Comparison of ENCODE assay signal across 1 cellular context in the genomic region with DNA sequence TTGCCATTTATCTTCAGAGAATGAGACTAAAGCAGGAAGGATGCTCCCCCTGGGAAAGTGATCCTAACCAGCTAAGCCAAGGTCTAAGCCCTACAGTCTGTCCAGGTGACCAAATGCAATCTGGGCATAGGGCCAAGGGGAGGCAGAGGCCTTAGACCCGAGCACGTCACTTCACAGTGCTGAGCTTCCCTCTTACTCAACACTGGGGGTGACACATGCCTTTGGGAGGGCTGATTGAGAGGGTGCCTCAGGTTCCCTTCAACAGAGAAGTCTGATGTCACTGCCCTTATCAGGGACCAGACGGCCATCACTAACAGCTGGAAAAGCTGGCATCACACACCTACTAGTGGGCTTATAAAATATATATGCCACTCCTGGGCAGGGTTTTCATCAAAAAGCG.
A peak's percentile ranks its signal among the peaks of the same experiment; 100 is the strongest.
TF ChIP-seq lines count a peak whose summit lies in the region.

No MANE protein-coding gene starts in this region.

TF ChIP-seq in K562, 482 proteins besides CTCF, POLR2A, EP300 and RAD21 (continued from another document):
- TF ChIP-seq ZNF639 (CRISPR knock-in tag; conservative IDR thresholded peaks at IDR 0.05 in 1 of 2, IDR thresholded peaks at IDR 0.05 in 1 of 2) (no peak; a peak in 1 of 4 replicates), HDAC1 (IDR thresholded peaks at IDR 0.05) (no peak), ETV6 (IDR thresholded peaks at IDR 0.05; ENCODE audit: borderline replicate concordance in 1 of 2, low read depth in 2 of 2, low read length in 1 of 2) (no peak), ETV6 (CRISPR knock-in tag; IDR thresholded peaks at IDR 0.05; ENCODE audit: borderline replicate concordance) (no peak), NFATC3 (IDR thresholded peaks at IDR 0.05) (no peak), FOSL1 (tag; conservative IDR thresholded peaks at IDR 0.05) (peak; percentile 71), CEBPG (CRISPR knock-in tag; IDR thresholded peaks at IDR 0.05) (no peak), CEBPG (tag; conservative IDR thresholded peaks at IDR 0.05 in 1 of 2, IDR thresholded peaks at IDR 0.05 in 1 of 2) (peak; percentile 29 to 56; a peak in 2 of 4 replicates), GMEB1 (CRISPR knock-in tag; IDR thresholded peaks at IDR 0.05) (no peak), TCF3 (CRISPR knock-in tag; IDR thresholded peaks at IDR 0.05) (peak; percentile 24; the same call in 1 of the 2 replicates), MCM2 (IDR thresholded peaks at IDR 0.05; ENCODE audit: low read depth) (no peak), HDGF (IDR thresholded peaks at IDR 0.05) (no peak), FIP1L1 (IDR thresholded peaks at IDR 0.05; ENCODE audit: low read depth, low read length, poor library complexity, severe bottlenecking) (no peak), GTF2F1 (IDR thresholded peaks at IDR 0.05; ENCODE audit: low read depth, low read length) (no peak), ZNF507 (tag; conservative IDR thresholded peaks at IDR 0.05) (no peak), PPARD (CRISPR knock-in tag; IDR thresholded peaks at IDR 0.05) (no peak), TAF7 (tag; IDR thresholded peaks at IDR 0.05) (no peak), ZNF778 (CRISPR knock-in tag; IDR thresholded peaks at IDR 0.05) (no peak), SMARCA4 (IDR thresholded peaks at IDR 0.05) (peak; percentile 22; the same call in 1 of the 2 replicates), PURB (CRISPR knock-in tag; IDR thresholded peaks at IDR 0.05; ENCODE audit: low read depth) (no peak), CREB1 (IDR thresholded peaks at IDR 0.05) (0 out of 2 replicates have a peak, but pooled peaks have one; percentile 27), CREB1 (CRISPR knock-in tag; IDR thresholded peaks at IDR 0.05) (no peak), KLF13 (tag; IDR thresholded peaks at IDR 0.05; ENCODE audit: borderline replicate concordance, low read depth) (no peak), GATA2 (CRISPR knock-in tag; IDR thresholded peaks at IDR 0.05) (no peak), MED1 (CRISPR knock-in tag; IDR thresholded peaks at IDR 0.05; ENCODE audit: borderline replicate concordance) (no peak), CBX2 (IDR thresholded peaks at IDR 0.05; ENCODE audit: insufficient read depth, low read length, poor library complexity, severe bottlenecking) (no peak), STAT5B (CRISPR knock-in tag; IDR thresholded peaks at IDR 0.05) (no peak), PML (IDR thresholded peaks at IDR 0.05; ENCODE audit: low read length) (no peak), SNRNP70 (optimal IDR thresholded peaks at IDR 0.05; ENCODE audit: low read depth, low read length) (no peak), SOX6 (IDR thresholded peaks at IDR 0.05) (no peak), MTA3 (IDR thresholded peaks at IDR 0.05; ENCODE audit: borderline replicate concordance) (0 out of 2 replicates have a peak, but pooled peaks have one; percentile 34), EP400 (IDR thresholded peaks at IDR 0.05) (no peak), ZNF785 (CRISPR knock-in tag; IDR thresholded peaks at IDR 0.05) (no peak), MIER1 (IDR thresholded peaks at IDR 0.05; ENCODE audit: low read depth) (no peak), MCM7 (IDR thresholded peaks at IDR 0.05) (no peak), SRSF9 (IDR thresholded peaks at IDR 0.05; ENCODE audit: borderline replicate concordance, low read depth, low read length) (no peak), EZH2 (IDR thresholded peaks at IDR 0.05; ENCODE audit: borderline replicate concordance, low read depth, low read length) (no peak), STAG1 (CRISPR knock-in tag; IDR thresholded peaks at IDR 0.05; ENCODE audit: borderline replicate concordance) (no peak)
- TF ChIP-seq, protein P1, sequence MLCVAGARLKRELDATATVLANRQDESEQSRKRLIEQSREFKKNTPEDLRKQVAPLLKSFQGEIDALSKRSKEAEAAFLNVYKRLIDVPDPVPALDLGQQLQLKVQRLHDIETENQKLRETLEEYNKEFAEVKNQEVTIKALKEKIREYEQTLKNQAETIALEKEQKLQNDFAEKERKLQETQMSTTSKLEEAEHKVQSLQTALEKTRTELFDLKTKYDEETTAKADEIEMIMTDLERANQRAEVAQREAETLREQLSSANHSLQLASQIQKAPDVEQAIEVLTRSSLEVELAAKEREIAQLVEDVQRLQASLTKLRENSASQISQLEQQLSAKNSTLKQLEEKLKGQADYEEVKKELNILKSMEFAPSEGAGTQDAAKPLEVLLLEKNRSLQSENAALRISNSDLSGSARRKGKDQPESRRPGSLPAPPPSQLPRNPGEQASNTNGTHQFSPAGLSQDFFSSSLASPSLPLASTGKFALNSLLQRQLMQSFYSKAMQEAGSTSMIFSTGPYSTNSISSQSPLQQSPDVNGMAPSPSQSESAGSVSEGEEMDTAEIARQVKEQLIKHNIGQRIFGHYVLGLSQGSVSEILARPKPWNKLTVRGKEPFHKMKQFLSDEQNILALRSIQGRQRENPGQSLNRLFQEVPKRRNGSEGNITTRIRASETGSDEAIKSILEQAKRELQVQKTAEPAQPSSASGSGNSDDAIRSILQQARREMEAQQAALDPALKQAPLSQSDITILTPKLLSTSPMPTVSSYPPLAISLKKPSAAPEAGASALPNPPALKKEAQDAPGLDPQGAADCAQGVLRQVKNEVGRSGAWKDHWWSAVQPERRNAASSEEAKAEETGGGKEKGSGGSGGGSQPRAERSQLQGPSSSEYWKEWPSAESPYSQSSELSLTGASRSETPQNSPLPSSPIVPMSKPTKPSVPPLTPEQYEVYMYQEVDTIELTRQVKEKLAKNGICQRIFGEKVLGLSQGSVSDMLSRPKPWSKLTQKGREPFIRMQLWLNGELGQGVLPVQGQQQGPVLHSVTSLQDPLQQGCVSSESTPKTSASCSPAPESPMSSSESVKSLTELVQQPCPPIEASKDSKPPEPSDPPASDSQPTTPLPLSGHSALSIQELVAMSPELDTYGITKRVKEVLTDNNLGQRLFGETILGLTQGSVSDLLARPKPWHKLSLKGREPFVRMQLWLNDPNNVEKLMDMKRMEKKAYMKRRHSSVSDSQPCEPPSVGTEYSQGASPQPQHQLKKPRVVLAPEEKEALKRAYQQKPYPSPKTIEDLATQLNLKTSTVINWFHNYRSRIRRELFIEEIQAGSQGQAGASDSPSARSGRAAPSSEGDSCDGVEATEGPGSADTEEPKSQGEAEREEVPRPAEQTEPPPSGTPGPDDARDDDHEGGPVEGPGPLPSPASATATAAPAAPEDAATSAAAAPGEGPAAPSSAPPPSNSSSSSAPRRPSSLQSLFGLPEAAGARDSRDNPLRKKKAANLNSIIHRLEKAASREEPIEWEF (CRISPR knock-in tag; IDR thresholded peaks at IDR 0.05), result no peak
- TF ChIP-seq, protein P2, sequence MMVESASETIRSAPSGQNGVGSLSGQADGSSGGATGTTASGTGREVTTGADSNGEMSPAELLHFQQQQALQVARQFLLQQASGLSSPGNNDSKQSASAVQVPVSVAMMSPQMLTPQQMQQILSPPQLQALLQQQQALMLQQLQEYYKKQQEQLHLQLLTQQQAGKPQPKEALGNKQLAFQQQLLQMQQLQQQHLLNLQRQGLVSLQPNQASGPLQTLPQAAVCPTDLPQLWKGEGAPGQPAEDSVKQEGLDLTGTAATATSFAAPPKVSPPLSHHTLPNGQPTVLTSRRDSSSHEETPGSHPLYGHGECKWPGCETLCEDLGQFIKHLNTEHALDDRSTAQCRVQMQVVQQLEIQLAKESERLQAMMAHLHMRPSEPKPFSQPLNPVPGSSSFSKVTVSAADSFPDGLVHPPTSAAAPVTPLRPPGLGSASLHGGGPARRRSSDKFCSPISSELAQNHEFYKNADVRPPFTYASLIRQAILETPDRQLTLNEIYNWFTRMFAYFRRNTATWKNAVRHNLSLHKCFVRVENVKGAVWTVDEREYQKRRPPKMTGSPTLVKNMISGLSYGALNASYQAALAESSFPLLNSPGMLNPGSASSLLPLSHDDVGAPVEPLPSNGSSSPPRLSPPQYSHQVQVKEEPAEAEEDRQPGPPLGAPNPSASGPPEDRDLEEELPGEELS (CRISPR knock-in tag; IDR thresholded peaks at IDR 0.05; ENCODE audit: borderline replicate concordance), result no peak
- TF ChIP-seq, protein P3, sequence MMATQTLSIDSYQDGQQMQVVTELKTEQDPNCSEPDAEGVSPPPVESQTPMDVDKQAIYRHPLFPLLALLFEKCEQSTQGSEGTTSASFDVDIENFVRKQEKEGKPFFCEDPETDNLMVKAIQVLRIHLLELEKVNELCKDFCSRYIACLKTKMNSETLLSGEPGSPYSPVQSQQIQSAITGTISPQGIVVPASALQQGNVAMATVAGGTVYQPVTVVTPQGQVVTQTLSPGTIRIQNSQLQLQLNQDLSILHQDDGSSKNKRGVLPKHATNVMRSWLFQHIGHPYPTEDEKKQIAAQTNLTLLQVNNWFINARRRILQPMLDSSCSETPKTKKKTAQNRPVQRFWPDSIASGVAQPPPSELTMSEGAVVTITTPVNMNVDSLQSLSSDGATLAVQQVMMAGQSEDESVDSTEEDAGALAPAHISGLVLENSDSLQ (IDR thresholded peaks at IDR 0.05), result peak; percentile 43
TF ChIP-seq in K562: peak in this region for 30.
